17 cellular contexts compared by ENCODE assay signal in genomic region chr4:174461438-174462106, GRCh38.
DNase-seq lines count a peak whose midpoint lies in the region; TF ChIP-seq lines count a peak whose summit lies in the region.
"Had no signal": no experiment of that assay in that cellular context is flagged by ENCODE, and none has a peak within 500 bp of the region (broad histone marks: within the 10 kb centered on the region; RNA-seq: fewer than 3 reads in every experiment).

No MANE protein-coding gene starts in this region.

- H3K27ac ChIP-seq in 22Rv1 (peak overlapping the region; percentile 83), mucosa of rectum (ENCODE audit: low read depth in 2 of 2, low read length in 2 of 2) (peak overlapping the region; percentile 12 to 64)
- no peak overlapping the region for H3K27ac ChIP-seq in CD8-positive, alpha-beta memory T cell (ENCODE audit: low read depth, low read length)
- H3K27ac ChIP-seq: skin epidermis had no signal

- peaks cover 0 to 3% of the 10 kb centered on the region in 2 donors for H3K9me3 ChIP-seq in mucosa of rectum (ENCODE audit: control insufficient read depth in 2 of 2, low read length in 2 of 2)
- H3K9me3 ChIP-seq in CD8-positive, alpha-beta memory T cell (ENCODE audit: low read length), result no peaks in the 10 kb centered on the region
- H3K9me3 ChIP-seq in HAP-1, result no peaks in the 10 kb centered on the region

- no peaks in the 10 kb centered on the region for H3K27me3 ChIP-seq in mucosa of rectum (ENCODE audit: control insufficient read depth in 2 of 2, insufficient read depth in 2 of 2, low read length in 2 of 2)
- H3K27me3 ChIP-seq in CD8-positive, alpha-beta memory T cell (ENCODE audit: insufficient read depth, low read length, poor library complexity, severe bottlenecking), result no peaks in the 10 kb centered on the region
- no peaks in the 10 kb centered on the region for H3K27me3 ChIP-seq in HAP-1 (ENCODE audit: low read depth)

- no peak overlapping the region for H3K4me3 ChIP-seq in fibroblast of mammary gland (ENCODE audit: control insufficient read depth, low read depth, low read length)
- H3K4me3 ChIP-seq in mucosa of rectum (ENCODE audit: low read length in 2 of 2), result peak overlapping the region in 1 of 2 donors; percentile 1
- H3K4me3 ChIP-seq in CD8-positive, alpha-beta memory T cell (ENCODE audit: low read length), result no peak overlapping the region
- H3K4me3 ChIP-seq in HAP-1, result no peak overlapping the region
- H3K4me3 ChIP-seq: skin epidermis had no signal

- CTCF ChIA-PET in CD8-positive, alpha-beta memory T cell (lab: Charles Lee), result no interaction called here

- no peak overlapping the region for H3K4me3 Mint-ChIP-seq in CD8-positive, alpha-beta memory T cell
- H3K4me3 Mint-ChIP-seq: brain; CD8-positive, alpha-beta T cell; stimulated activated naive CD8-positive, alpha-beta T cell treated with anti-CD3 and anti-CD28 coated beads, Interleukin-15, amount 100 ng/mL, for 72 hours had no signal

- H3K9me3 Mint-ChIP-seq in CD8-positive, alpha-beta memory T cell, result peaks cover 0 to 5% (median 4%) of the 10 kb centered on the region in 5 donors

- no peaks in the 10 kb centered on the region for H3K4me1 Mint-ChIP-seq in CD8-positive, alpha-beta memory T cell
- H3K4me1 Mint-ChIP-seq: brain; stimulated activated naive CD8-positive, alpha-beta T cell treated with anti-CD3 and anti-CD28 coated beads, Interleukin-15, amount 100 ng/mL, for 72 hours had no signal

- peaks cover 0 to 6% of the 10 kb centered on the region in 2 donors for H3K27me3 Mint-ChIP-seq in CD8-positive, alpha-beta memory T cell
- H3K27me3 Mint-ChIP-seq: stimulated activated naive CD8-positive, alpha-beta T cell treated with anti-CD3 and anti-CD28 coated beads, Interleukin-15, amount 100 ng/mL, for 72 hours had no signal

- H3K4me1 ChIP-seq in mucosa of rectum (ENCODE audit: control insufficient read depth in 2 of 2, insufficient read depth in 2 of 2, low read length in 2 of 2) (peaks cover 0 to 16% of the 10 kb centered on the region in 2 donors), HAP-1 (no peaks in the 10 kb centered on the region)
- H3K4me1 ChIP-seq in CD8-positive, alpha-beta memory T cell (ENCODE audit: insufficient read depth, low read length), result no peaks in the 10 kb centered on the region

- H3K36me3 ChIP-seq in mucosa of rectum (ENCODE audit: control insufficient read depth in 2 of 2, insufficient read depth in 2 of 2, low read length in 2 of 2) (no peaks in the 10 kb centered on the region), HAP-1 (replicated peaks) (no peaks in the 10 kb centered on the region)
- no peaks in the 10 kb centered on the region for H3K36me3 ChIP-seq in CD8-positive, alpha-beta memory T cell (ENCODE audit: insufficient read depth, low read length)

- POLR2A ChIA-PET in CD8-positive, alpha-beta memory T cell (lab: Charles Lee), result no interaction called here

- no peaks in the 10 kb centered on the region for H3K36me3 Mint-ChIP-seq in CD8-positive, alpha-beta memory T cell
- H3K36me3 Mint-ChIP-seq: brain; CD8-positive, alpha-beta T cell had no signal

- DNase-seq in NCI-H526 (lab: John Stamatoyannopoulos, UW) (peak; percentile 45 to 46), fibroblast of mammary gland (ENCODE audit: low read depth) (peak; percentile 29), KG1 (lab: John Stamatoyannopoulos, UW) (no peak), NCI-H510A (lab: John Stamatoyannopoulos, UW) (no peak), HAP-1 (ENCODE audit: low spot score in 2 of 2) (no peak)
- DNase-seq in CD8-positive, alpha-beta memory T cell, result no peak
- DNase-seq: activated CD4-positive, CD25-positive, alpha-beta regulatory T cell; CD8-positive, alpha-beta T cell; Kasumi-1; NCI-H187 treated with DMSO at 0.1 percent for 48 hours; NCI-H748 treated with DMSO at 0.1 percent for 48 hours; nucleus accumbens; stimulated activated naive CD8-positive, alpha-beta T cell treated with anti-CD3 and anti-CD28 coated beads, Interleukin-15, amount 100 ng/mL, for 72 hours had no signal

- H3K9ac ChIP-seq in mucosa of rectum (ENCODE audit: low read depth in 1 of 2, low read length in 2 of 2), result no peak overlapping the region

- peak overlapping the region in 1 of 8 donors; percentile 45 for H3K27ac Mint-ChIP-seq in CD8-positive, alpha-beta memory T cell
- H3K27ac Mint-ChIP-seq: brain; CD8-positive, alpha-beta T cell; stimulated activated naive CD8-positive, alpha-beta T cell treated with anti-CD3 and anti-CD28 coated beads, Interleukin-15, amount 100 ng/mL, for 72 hours had no signal

- TF ChIP-seq CTCF in 22Rv1 (IDR thresholded peaks at IDR 0.05) (no peak), fibroblast of mammary gland (conservative IDR thresholded peaks at IDR 0.05; ENCODE audit: control insufficient read depth, insufficient read depth, low read depth, low read length) (no peak)

- in situ Hi-C loops in HAP-1 (cut with MboI; ENCODE audit: low sequenced_read_pairs), result no loop called here

Comparison
In these comparisons a context has a peak if more than half of its experiments do, and no peak if none do; other contexts are left out.
1. DNase-seq: peak in NCI-H526 (2 of 2) and fibroblast of mammary gland (single experiment); none in CD8-positive, alpha-beta memory T cell (0 of 5), KG1 (single experiment), NCI-H510A (single experiment) and HAP-1 (0 of 2).